8 cellular contexts compared by ENCODE assay signal in genomic region chr6:155174576-155175174, GRCh38.
DNase-seq lines count a peak whose midpoint lies in the region; ATAC-seq and TF ChIP-seq lines count a peak whose summit lies in the region.

No MANE protein-coding gene starts in this region.

- H3K36me3 Mint-ChIP-seq in activated B cell treated with CpG ODN at 0.5 μM for 24 hours (ENCODE audit: low read depth): no peaks in the 10 kb centered on the region

- POLR2A ChIA-PET in activated B cell treated with CpG ODN at 0.5 μM for 24 hours (lab: Charles Lee): interaction anchor here (0.7 kb wide), 1 partner anchor 218 kb away, joined by 5 read pairs; no protein-coding TSS in a partner anchor

- no peaks in the 10 kb centered on the region for H3K27me3 Mint-ChIP-seq in activated B cell treated with CpG ODN at 0.5 μM for 24 hours

- no peak for TF ChIP-seq CTCF in activated B cell treated with CpG ODN at 0.5 μM for 24 hours (IDR thresholded peaks at IDR 0.05)

- intact Hi-C loops in activated B cell treated with CpG ODN at 0.5 μM for 24 hours (cut with micrococcal nuclease): loop anchor here (1.0 to 10.0 kb wide), 5 partner anchors 306 to 1520 kb away; no protein-coding TSS in a partner anchor

- peak overlapping the region; percentile 48 for H3K27ac Mint-ChIP-seq in activated B cell treated with CpG ODN at 0.5 μM for 24 hours

- no peak overlapping the region for H3K4me3 Mint-ChIP-seq in activated B cell treated with CpG ODN at 0.5 μM for 24 hours

- CTCF ChIA-PET in activated B cell treated with CpG ODN at 0.5 μM for 24 hours (lab: Charles Lee): interaction anchor here (1.4 to 2.4 kb wide), 4 partner anchors 73 to 499 kb away, joined by 7 to 14 read pairs (median 8); no protein-coding TSS in a partner anchor

- peaks cover 47% of the 10 kb centered on the region for H3K4me1 Mint-ChIP-seq in activated B cell treated with CpG ODN at 0.5 μM for 24 hours

- ATAC-seq in GM19463 (IDR thresholded peaks at IDR 0.05; ENCODE audit: unreplicated experiment) (peak; percentile 46), HG03460 (IDR thresholded peaks at IDR 0.05; ENCODE audit: unreplicated experiment) (peak; percentile 48), activated B cell treated with CpG ODN at 0.5 μM for 24 hours (ENCODE audit: low read depth) (peak; percentile 73), left lobe of liver (peak; percentile 98)

- DNase-seq in Caki2 (ENCODE audit: low read depth): peak; percentile 93
- DNase-seq in NCI-H345 treated with DMSO at 0.1 percent for 48 hours (lab: John Stamatoyannopoulos, UW; ENCODE audit: unreplicated experiment): peak; percentile 56
- no peak for DNase-seq in activated B cell treated with CpG ODN at 0.5 μM for 24 hours
- DNase-seq in cerebellum (ENCODE audit: low spot score): peak; percentile 79
- peak; percentile 53 for DNase-seq in left lobe of liver (ENCODE audit: low spot score)
- peak; percentile 12 to 43 for DNase-seq in stimulated activated CD8-positive, alpha-beta memory T cell treated with anti-CD3 and anti-CD28 coated beads, Interleukin-7, amount 100 ng/mL, for 4 hours (ENCODE audit: low read depth in 2 of 2)

- in situ Hi-C loops in Caki2 (cut with HindIII; ENCODE audit: low pct_unique_long_range_greater_than_20kb, low sequenced_read_pairs): no loop called here

- no peaks in the 10 kb centered on the region for H3K9me3 Mint-ChIP-seq in activated B cell treated with CpG ODN at 0.5 μM for 24 hours

Comparison
In these comparisons a context has a peak if more than half of its experiments do, and no peak if none do; other contexts are left out.
1. ATAC-seq: peak in every context shown above with its lines; median percentile 98 in left lobe of liver; 73 in activated B cell treated with CpG ODN at 0.5 μM for 24 hours; 48 in HG03460; 46 in GM19463.